Comparison of ENCODE assay signal across 29 cellular contexts in genomic region chr2:96993367-96993766, GRCh38. TPM values are rescaled to one million over a fixed set of nuclear protein-coding genes. Genes with fewer than 3 reads are reported as not detected.
"Had no signal": no experiment of that assay in that cellular context is flagged by ENCODE, and none has a peak within 500 bp of the region (broad histone marks: within the 10 kb centered on the region; RNA-seq: fewer than 3 reads in every experiment).

No MANE protein-coding gene starts in this region.

- H3K9me3 ChIP-seq: esophagus squamous epithelium, prostate gland, right atrium auricular region, stomach, thyroid gland, vagina had no signal

- H3K27ac Mint-ChIP-seq: endodermal cell; naive thymus-derived CD4-positive, alpha-beta T cell; nephron; neural progenitor cell; stimulated activated effector memory CD8-positive, alpha-beta T cell treated with anti-CD3 and anti-CD28 coated beads, Interleukin-12 subunit alpha, Interleukin-12 subunit beta, amount 100 ng/mL, for 72 hours had no signal

- ATAC-seq: left lobe of liver; naive thymus-derived CD4-positive, alpha-beta T cell; sciatic nerve; stimulated activated effector memory CD8-positive, alpha-beta T cell treated with anti-CD3 and anti-CD28 coated beads, Interleukin-12 subunit alpha, Interleukin-12 subunit beta, amount 100 ng/mL, for 72 hours had no signal

- H3K4me1 ChIP-seq: esophagus squamous epithelium, neural progenitor cell, prostate gland, right atrium auricular region, stomach, thyroid gland, vagina had no signal

- H3K36me3 ChIP-seq: esophagus squamous epithelium, neural progenitor cell, prostate gland, right atrium auricular region, stomach, thyroid gland, vagina had no signal

- H3K36me3 Mint-ChIP-seq: naive thymus-derived CD4-positive, alpha-beta T cell; neural progenitor cell; stimulated activated effector memory CD8-positive, alpha-beta T cell treated with anti-CD3 and anti-CD28 coated beads, Interleukin-12 subunit alpha, Interleukin-12 subunit beta, amount 100 ng/mL, for 72 hours had no signal

- FAIRE-seq: colon, frontal cortex, keratinocyte had no signal

- H3K27me3 ChIP-seq: dorsolateral prefrontal cortex, neural progenitor cell, right atrium auricular region, thyroid gland, vagina had no signal

- DNase-seq: dorsolateral prefrontal cortex; effector CD4-positive, alpha-beta T cell; endodermal cell; esophagus squamous epithelium; mesendoderm; midbrain; naive thymus-derived CD4-positive, alpha-beta T cell; stimulated activated CD4-positive, alpha-beta T cell treated with anti-CD3 and anti-CD28 coated beads, Interleukin-12 subunit alpha, Interleukin-12 subunit beta, amount 100 ng/mL, for 4 hours; stimulated activated CD4-positive, alpha-beta T cell treated with anti-CD3 and anti-CD28 coated beads, Interleukin-1b, Interleukin-23, amount 100 ng/mL, for 48 hours; stimulated activated CD4-positive, alpha-beta T cell treated with anti-CD3 and anti-CD28 coated beads, Interleukin-4, amount 100 ng/mL, for 24 hours; stimulated activated naive CD4-positive, alpha-beta T cell treated with Interleukin-2 at 50 U/mL for 16 hours; thyroid gland; trophoblast cell had no signal

- H3K4me1 Mint-ChIP-seq: endodermal cell; nephron; stimulated activated effector memory CD8-positive, alpha-beta T cell treated with anti-CD3 and anti-CD28 coated beads, Interleukin-12 subunit alpha, Interleukin-12 subunit beta, amount 100 ng/mL, for 72 hours had no signal

- H3K9me3 Mint-ChIP-seq: endodermal cell; naive thymus-derived CD4-positive, alpha-beta T cell; stimulated activated effector memory CD8-positive, alpha-beta T cell treated with anti-CD3 and anti-CD28 coated beads, Interleukin-12 subunit alpha, Interleukin-12 subunit beta, amount 100 ng/mL, for 72 hours had no signal

- H3K4me3 Mint-ChIP-seq: endodermal cell; naive thymus-derived CD4-positive, alpha-beta T cell; nephron; neural progenitor cell; stimulated activated effector memory CD8-positive, alpha-beta T cell treated with anti-CD3 and anti-CD28 coated beads, Interleukin-12 subunit alpha, Interleukin-12 subunit beta, amount 100 ng/mL, for 72 hours had no signal

- H3K4me3 ChIP-seq: dorsolateral prefrontal cortex, esophagus squamous epithelium, neural progenitor cell, prostate gland, right atrium auricular region, smooth muscle cell, stomach, thyroid gland, vagina had no signal

- H3K27ac ChIP-seq: dorsolateral prefrontal cortex, esophagus squamous epithelium, neural progenitor cell, prostate gland, right atrium auricular region, stomach, thyroid gland, vagina had no signal

RNA-seq across cellular contexts. Expression of gene FAM178B, which starts 7.0 kb away (rescaled TPM):
- total RNA-seq: epithelial cell of proximal tubule, frontal cortex, lung microvascular endothelial cell, right atrium auricular region, stomach, temporal lobe, thyroid gland, vagina had no signal
